21 cellular contexts compared by ENCODE assay signal in the genomic region with DNA sequence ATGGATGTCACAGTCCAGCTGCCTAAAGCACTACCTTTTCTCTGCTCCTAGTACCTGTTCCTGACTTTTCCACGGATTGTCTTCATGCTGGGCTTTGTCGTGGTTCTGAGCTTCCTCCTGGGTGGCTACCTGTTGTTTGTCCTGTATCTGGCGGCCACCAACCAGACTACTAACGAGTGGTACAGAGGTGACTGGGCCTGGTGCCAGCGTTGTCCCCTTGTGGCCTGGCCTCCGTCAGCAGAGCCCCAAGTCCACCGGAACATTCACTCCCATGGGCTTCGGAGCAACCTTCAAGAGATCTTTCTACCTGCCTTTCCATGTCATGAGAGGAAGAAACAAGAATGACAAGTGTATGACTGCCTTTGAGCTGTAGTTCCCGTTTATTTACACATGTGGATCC. TPM values are rescaled to one million over a fixed set of nuclear protein-coding genes. Genes with fewer than 3 reads are reported as not detected.
DNase-seq lines count a peak whose midpoint lies in the region; ATAC-seq, FAIRE-seq and TF ChIP-seq lines count a peak whose summit lies in the region.
"Had no signal": no experiment of that assay in that cellular context is flagged by ENCODE, and none has a peak within 500 bp of the region (broad histone marks: within the 10 kb centered on the region; RNA-seq: fewer than 3 reads in every experiment).

No MANE protein-coding gene starts in this region.

- H2AFZ ChIP-seq in endothelial cell of umbilical vein (ENCODE audit: low read depth, low read length) (no peak overlapping the region), osteoblast (ENCODE audit: low read length) (no peak overlapping the region)

- no peaks in the 10 kb centered on the region for H3K9me3 Mint-ChIP-seq in activated T-cell treated with anti-CD3 and anti-CD28 coated beads, Interleukin-2, amount 50 U/mL, for 4 hours
- H3K9me3 Mint-ChIP-seq in activated T-cell treated with anti-CD3 and anti-CD28 coated beads, Interleukin-2, amount 50 U/mL, for 72 hours: no peaks in the 10 kb centered on the region
- H3K9me3 Mint-ChIP-seq in T-cell: no peaks in the 10 kb centered on the region
- H3K9me3 Mint-ChIP-seq in stimulated activated memory B cell treated with anti-CD40 and anti-IgM and Interleukin-4, amounts not matched to agents 10 μg/mL and 1 μg/mL and 100 μg/mL, for 72 hours: no peaks in the 10 kb centered on the region
- H3K9me3 Mint-ChIP-seq: effector memory CD8-positive, alpha-beta T cell had no signal

- H3K4me3 ChIP-seq in endothelial cell of umbilical vein (replicated peaks in 1 of 3; ENCODE audit: insufficient read depth in 1 of 3, low read depth in 1 of 3, low read length in 3 of 3) (no peak overlapping the region), osteoblast (ENCODE audit: insufficient read depth, low read length) (no peak overlapping the region)

- no peaks in the 10 kb centered on the region for H3K27me3 Mint-ChIP-seq in activated T-cell treated with anti-CD3 and anti-CD28 coated beads, Interleukin-2, amount 50 U/mL, for 4 hours (ENCODE audit: low read depth)
- H3K27me3 Mint-ChIP-seq in activated T-cell treated with anti-CD3 and anti-CD28 coated beads, Interleukin-2, amount 50 U/mL, for 72 hours (ENCODE audit: low read depth): no peaks in the 10 kb centered on the region
- H3K27me3 Mint-ChIP-seq in T-cell: no peaks in the 10 kb centered on the region
- H3K27me3 Mint-ChIP-seq in stimulated activated memory B cell treated with anti-CD40 and anti-IgM and Interleukin-4, amounts not matched to agents 10 μg/mL and 1 μg/mL and 100 μg/mL, for 72 hours: no peaks in the 10 kb centered on the region
- H3K27me3 Mint-ChIP-seq: effector memory CD8-positive, alpha-beta T cell had no signal

- no peaks in the 10 kb centered on the region for H3K9me3 ChIP-seq in endothelial cell of umbilical vein (replicated peaks; ENCODE audit: control insufficient read depth, insufficient read depth, low read length)
- H3K9me3 ChIP-seq in osteoblast (ENCODE audit: low read depth, low read length): no peaks in the 10 kb centered on the region
- H3K9me3 ChIP-seq: neutrophil, sigmoid colon had no signal

- H3K27me3 ChIP-seq in endothelial cell of umbilical vein (ENCODE audit: control insufficient read depth in 2 of 2, insufficient read depth in 2 of 2, low read length in 2 of 2) (no peaks in the 10 kb centered on the region), osteoblast (ENCODE audit: insufficient read depth, low read length) (no peaks in the 10 kb centered on the region)
- H3K27me3 ChIP-seq: neutrophil, sigmoid colon had no signal

- intact Hi-C loops in endothelial cell of umbilical vein (cut with micrococcal nuclease): no loop called here

- H3K9me1 ChIP-seq in endothelial cell of umbilical vein (replicated peaks; ENCODE audit: control insufficient read depth, extremely low read depth, insufficient read depth, low read length): no peaks in the 10 kb centered on the region

- no TSS peak for BruUV-seq in endothelial cell of umbilical vein (replicated peaks; lab: Mats Ljungman, UMichigan)

- H3K9ac ChIP-seq in endothelial cell of umbilical vein (replicated peaks; ENCODE audit: extremely low read depth, insufficient read depth, low read length): no peak overlapping the region

- H3K27ac ChIP-seq in endothelial cell of umbilical vein (ENCODE audit: insufficient read depth, low read depth, low read length) (no peak overlapping the region), osteoblast (ENCODE audit: low read depth, low read length) (no peak overlapping the region)
- H3K27ac ChIP-seq: neutrophil had no signal

- no peak for ATAC-seq in activated T-cell treated with anti-CD3 and anti-CD28 coated beads, Interleukin-2, amount 50 U/mL, for 4 hours
- no peak for ATAC-seq in activated T-cell treated with anti-CD3 and anti-CD28 coated beads, Interleukin-2, amount 50 U/mL, for 72 hours (replicated peaks in 1 of 2)
- no peak for ATAC-seq in T-cell (replicated peaks in 1 of 4)
- ATAC-seq in stimulated activated memory B cell treated with anti-CD40 and anti-IgM and Interleukin-4, amounts not matched to agents 10 μg/mL and 1 μg/mL and 100 μg/mL, for 72 hours: no peak
- no peak for ATAC-seq in HG02852 (IDR thresholded peaks at IDR 0.05; ENCODE audit: unreplicated experiment)
- ATAC-seq: effector memory CD8-positive, alpha-beta T cell had no signal

- H3K4me1 Mint-ChIP-seq in activated T-cell treated with anti-CD3 and anti-CD28 coated beads, Interleukin-2, amount 50 U/mL, for 4 hours (ENCODE audit: low read depth): peaks cover 21% of the 10 kb centered on the region
- H3K4me1 Mint-ChIP-seq in activated T-cell treated with anti-CD3 and anti-CD28 coated beads, Interleukin-2, amount 50 U/mL, for 72 hours (ENCODE audit: low read depth): peaks cover 14% of the 10 kb centered on the region
- H3K4me1 Mint-ChIP-seq in T-cell: peaks cover 22 to 30% (median 26%) of the 10 kb centered on the region in 3 donors
- H3K4me1 Mint-ChIP-seq in stimulated activated memory B cell treated with anti-CD40 and anti-IgM and Interleukin-4, amounts not matched to agents 10 μg/mL and 1 μg/mL and 100 μg/mL, for 72 hours: peaks cover 27% of the 10 kb centered on the region

- H3K36me3 ChIP-seq in endothelial cell of umbilical vein (ENCODE audit: control insufficient read depth in 2 of 2, extremely low read depth in 1 of 2, insufficient read depth in 2 of 2, low read length in 2 of 2) (peaks cover 0 to 6% of the 10 kb centered on the region in 2 experiments), osteoblast (ENCODE audit: insufficient read depth, low read length) (peaks cover 19% of the 10 kb centered on the region)

- H3K4me1 ChIP-seq in endothelial cell of umbilical vein (ENCODE audit: control insufficient read depth, extremely low read depth, insufficient read depth, low read length) (peaks cover 12% of the 10 kb centered on the region), osteoblast (ENCODE audit: insufficient read depth, low read length) (peaks cover 5% of the 10 kb centered on the region)

- DNase-seq in activated T-cell treated with anti-CD3 and anti-CD28 coated beads, Interleukin-2, amount 50 U/mL, for 4 hours: no peak
- DNase-seq in activated T-cell treated with anti-CD3 and anti-CD28 coated beads, Interleukin-2, amount 50 U/mL, for 72 hours: no peak
- DNase-seq in T-cell: no peak
- DNase-seq in endothelial cell of umbilical vein (ENCODE audit: low read depth, low spot score): no peak
- no peak for DNase-seq in urothelium cell line (ENCODE audit: low spot score)
- no peak for DNase-seq in osteoblast (ENCODE audit: insufficient read length, low spot score, missing footprints)
- DNase-seq: central memory CD4-positive, alpha-beta T cell; COR-L47; effector memory CD8-positive, alpha-beta T cell; IMR-90; islet precursor cell; mesenchymal stem cell; MV-4-11; NCI-H2029 treated with DMSO at 0.1 percent for 48 hours; NCI-H510A treated with DMSO at 0.1 percent for 48 hours; Right ventricle myocardium superior had no signal

- POLR2A ChIA-PET in T-cell (lab: Charles Lee) (no interaction called here), endothelial cell of umbilical vein (lab: Charles Lee) (no interaction called here)

- TF ChIP-seq POLR2A in endothelial cell of umbilical vein (IDR thresholded peaks at IDR 0.05; ENCODE audit: low read depth, low read length): no peak

- peak overlapping the region; percentile 73 for H3K4me3 Mint-ChIP-seq in activated T-cell treated with anti-CD3 and anti-CD28 coated beads, Interleukin-2, amount 50 U/mL, for 4 hours
- H3K4me3 Mint-ChIP-seq in activated T-cell treated with anti-CD3 and anti-CD28 coated beads, Interleukin-2, amount 50 U/mL, for 72 hours: no peak overlapping the region
- H3K4me3 Mint-ChIP-seq in T-cell: peak overlapping the region in 2 of 3 donors; percentile 43 to 75
- peak overlapping the region; percentile 38 for H3K4me3 Mint-ChIP-seq in stimulated activated memory B cell treated with anti-CD40 and anti-IgM and Interleukin-4, amounts not matched to agents 10 μg/mL and 1 μg/mL and 100 μg/mL, for 72 hours

- peak; percentile 15 for FAIRE-seq in endothelial cell of umbilical vein (lab: Jason Lieb, UNC)
- no peak for FAIRE-seq in urothelium cell line (lab: Jason Lieb, UNC)

- H3K4me2 ChIP-seq in endothelial cell of umbilical vein (ENCODE audit: insufficient read depth, low read length) (no peak overlapping the region), osteoblast (ENCODE audit: insufficient read depth, low read length) (no peak overlapping the region)

- CTCF ChIA-PET in T-cell (lab: Charles Lee): no interaction called here
- CTCF ChIA-PET in endothelial cell of umbilical vein (lab: Charles Lee): interaction anchor here (0.6 to 2.1 kb wide), 2 partner anchors 30 to 269 kb away, joined by 3 to 14 read pairs; no protein-coding TSS in a partner anchor

- H3K27ac Mint-ChIP-seq in activated T-cell treated with anti-CD3 and anti-CD28 coated beads, Interleukin-2, amount 50 U/mL, for 72 hours: no peak overlapping the region
- H3K27ac Mint-ChIP-seq in T-cell: peak overlapping the region; percentile 66 to 67
- H3K27ac Mint-ChIP-seq in stimulated activated memory B cell treated with anti-CD40 and anti-IgM and Interleukin-4, amounts not matched to agents 10 μg/mL and 1 μg/mL and 100 μg/mL, for 72 hours: peak overlapping the region; percentile 60

- dilution Hi-C loops in endothelial cell of umbilical vein (cut with MboI; ENCODE audit: extremely low pct_ligation_motif_present, low sequenced_read_pairs): no loop called here

- TF ChIP-seq CTCF in endothelial cell of umbilical vein (IDR thresholded peaks at IDR 0.05; ENCODE audit: extremely low read depth in 1 of 2, insufficient read depth in 1 of 2, low read depth in 1 of 2, low read length in 2 of 2): no peak
- no peak for TF ChIP-seq CTCF in osteoblast (IDR thresholded peaks at IDR 0.05; ENCODE audit: extremely low read depth, low read depth, low read length)

- peaks cover 13% of the 10 kb centered on the region for H3K79me2 ChIP-seq in endothelial cell of umbilical vein (ENCODE audit: control insufficient read depth, insufficient read depth, low read length)
- H3K79me2 ChIP-seq in osteoblast (ENCODE audit: insufficient read depth, low read length): peaks cover 14% of the 10 kb centered on the region

- H4K20me1 ChIP-seq in endothelial cell of umbilical vein (replicated peaks; ENCODE audit: control insufficient read depth, extremely low read depth, insufficient read depth, low read length): no peaks in the 10 kb centered on the region
- H4K20me1 ChIP-seq in osteoblast (ENCODE audit: insufficient read depth, low read length): no peaks in the 10 kb centered on the region

- H3K36me3 Mint-ChIP-seq in activated T-cell treated with anti-CD3 and anti-CD28 coated beads, Interleukin-2, amount 50 U/mL, for 4 hours (ENCODE audit: insufficient read depth): peaks cover 21% of the 10 kb centered on the region
- peaks cover 0 to 38% of the 10 kb centered on the region in 2 donors for H3K36me3 Mint-ChIP-seq in activated T-cell treated with anti-CD3 and anti-CD28 coated beads, Interleukin-2, amount 50 U/mL, for 72 hours (ENCODE audit: insufficient read depth in 2 of 2)
- H3K36me3 Mint-ChIP-seq in T-cell: peaks cover 40% of the 10 kb centered on the region
- peaks cover 43% of the 10 kb centered on the region for H3K36me3 Mint-ChIP-seq in stimulated activated memory B cell treated with anti-CD40 and anti-IgM and Interleukin-4, amounts not matched to agents 10 μg/mL and 1 μg/mL and 100 μg/mL, for 72 hours

RNA-seq across cellular contexts. Expression of a gene that starts 1.3 kb away (rescaled TPM):
- 10 to 100 TPM; 51.4 to 60.1 (median 59.1) TPM for total RNA-seq in activated T-cell treated with anti-CD3 and anti-CD28 coated beads, Interleukin-2, amount 50 U/mL, for 4 hours
- total RNA-seq in activated T-cell treated with anti-CD3 and anti-CD28 coated beads, Interleukin-2, amount 50 U/mL, for 72 hours: 10 to 100 TPM; 32.5 to 33.4 TPM
- total RNA-seq in T-cell: 10 to 100 TPM; 48.3 to 65.9 (median 64.1) TPM
- 31.5 and 35.7 TPM in 2 replicates for total RNA-seq in endothelial cell of umbilical vein
- 51.3 and 51.6 TPM in 2 replicates for polyA plus RNA-seq in endothelial cell of umbilical vein
- 36.1 and 38.8 TPM in 2 replicates for polyA plus RNA-seq in endothelial cell of umbilical vein (2011; cell fraction: cytosol; rRNA removed)
- polyA plus RNA-seq in endothelial cell of umbilical vein (2011; cell fraction: nucleus; rRNA removed): 34.4 and 36.5 TPM in 2 replicates
- 21.6 and 29.0 TPM in 2 replicates for polyA plus RNA-seq in endothelial cell of umbilical vein (2012)
- polyA minus RNA-seq in endothelial cell of umbilical vein: 25.4 and 28.4 TPM in 2 replicates
- polyA minus RNA-seq in endothelial cell of umbilical vein (2011; cell fraction: cytosol; rRNA and poly(A)+ RNA removed): 12.1 TPM
- polyA minus RNA-seq in endothelial cell of umbilical vein (2011; cell fraction: nucleus; rRNA and poly(A)+ RNA removed): 15.7 and 16.2 TPM in 2 replicates
- total RNA-seq in osteoblast: 11.9 and 13.0 TPM in 2 replicates

RNA-seq across cellular contexts. Expression of a gene that starts 11.3 kb away (rescaled TPM):
- 10 to 100 TPM; 23.6 to 33.5 (median 27.5) TPM for total RNA-seq in activated T-cell treated with anti-CD3 and anti-CD28 coated beads, Interleukin-2, amount 50 U/mL, for 4 hours
- 10 to 100 TPM; 48.5 to 48.9 TPM for total RNA-seq in activated T-cell treated with anti-CD3 and anti-CD28 coated beads, Interleukin-2, amount 50 U/mL, for 72 hours
- total RNA-seq in T-cell: 10 to 100 TPM; 27.7 to 35.5 (median 30.3) TPM
- total RNA-seq in endothelial cell of umbilical vein: 29.9 and 31.3 TPM in 2 replicates
- 122 and 137 TPM in 2 replicates for polyA plus RNA-seq in endothelial cell of umbilical vein
- polyA plus RNA-seq in endothelial cell of umbilical vein (2011; cell fraction: cytosol; rRNA removed): 58.4 and 62.9 TPM in 2 replicates
- 33.3 and 36.1 TPM in 2 replicates for polyA plus RNA-seq in endothelial cell of umbilical vein (2011; cell fraction: nucleus; rRNA removed)
- polyA plus RNA-seq in endothelial cell of umbilical vein (2012): 30.1 and 38.0 TPM in 2 replicates
- polyA minus RNA-seq in endothelial cell of umbilical vein: 130 and 145 TPM in 2 replicates
- 43.5 TPM for polyA minus RNA-seq in endothelial cell of umbilical vein (2011; cell fraction: cytosol; rRNA and poly(A)+ RNA removed)
- 21.5 and 22.5 TPM in 2 replicates for polyA minus RNA-seq in endothelial cell of umbilical vein (2011; cell fraction: nucleus; rRNA and poly(A)+ RNA removed)
- total RNA-seq in osteoblast: 51.0 and 61.6 TPM in 2 replicates

RNA-seq across cellular contexts. Expression of a gene that starts 26.8 kb away (rescaled TPM):
- 1 to 10 TPM; 2.2 to 3.5 (median 3.0) TPM for total RNA-seq in activated T-cell treated with anti-CD3 and anti-CD28 coated beads, Interleukin-2, amount 50 U/mL, for 4 hours
- total RNA-seq in activated T-cell treated with anti-CD3 and anti-CD28 coated beads, Interleukin-2, amount 50 U/mL, for 72 hours: 1 to 10 TPM; 3.2 to 4.0 TPM
- total RNA-seq in T-cell: 1 to 10 TPM; 3.6 to 7.6 (median 5.6) TPM
- 0.21 and 0.58 TPM in 2 replicates for total RNA-seq in endothelial cell of umbilical vein
- polyA plus RNA-seq in endothelial cell of umbilical vein: 0.47 and 0.49 TPM in 2 replicates
- 0.26 and 0.35 TPM in 2 replicates for polyA plus RNA-seq in endothelial cell of umbilical vein (2011; cell fraction: cytosol; rRNA removed)
- polyA plus RNA-seq in endothelial cell of umbilical vein (2011; cell fraction: nucleus; rRNA removed): 0.12 and 0.17 TPM in 2 replicates
- 0.08 and 0.26 TPM in 2 replicates for polyA plus RNA-seq in endothelial cell of umbilical vein (2012)
- polyA minus RNA-seq in endothelial cell of umbilical vein: 0.68 and 2.4 TPM in 2 replicates
- not detected for polyA minus RNA-seq in endothelial cell of umbilical vein (2011; cell fraction: cytosol; rRNA and poly(A)+ RNA removed)
- polyA minus RNA-seq in endothelial cell of umbilical vein (2011; cell fraction: nucleus; rRNA and poly(A)+ RNA removed): 0.10 and 0.14 TPM in 2 replicates
- total RNA-seq in osteoblast: under 0.01 TPM in 2 replicates

RNA-seq across cellular contexts. Expression of a gene that starts 37.3 kb away (rescaled TPM):
- under 1 TPM in 1 of 3 donors, not detected in 2; 0.13 TPM for total RNA-seq in activated T-cell treated with anti-CD3 and anti-CD28 coated beads, Interleukin-2, amount 50 U/mL, for 4 hours
- total RNA-seq in activated T-cell treated with anti-CD3 and anti-CD28 coated beads, Interleukin-2, amount 50 U/mL, for 72 hours: under 1 TPM; 0.28 to 0.29 TPM
- total RNA-seq in T-cell (1 to 10 TPM in 1 of 5 donors, under 1 TPM in 4; 0.30 to 1.5 (median 0.90) TPM), endothelial cell of umbilical vein (not detected in 2 replicates), osteoblast (under 0.01 TPM in 1 of 2 replicates, not detected in the other)
- polyA plus RNA-seq in endothelial cell of umbilical vein: 0.02 TPM in 1 of 2 replicates, not detected in the other
- 0.03 TPM in 1 of 2 replicates, not detected in the other for polyA plus RNA-seq in endothelial cell of umbilical vein (2011; cell fraction: cytosol; rRNA removed)
- 0.08 TPM in 1 of 2 replicates, not detected in the other for polyA plus RNA-seq in endothelial cell of umbilical vein (2011; cell fraction: nucleus; rRNA removed)
- not detected in 2 replicates for polyA plus RNA-seq in endothelial cell of umbilical vein (2012)
- 0.06 TPM in 1 of 2 replicates, not detected in the other for polyA minus RNA-seq in endothelial cell of umbilical vein
- not detected for polyA minus RNA-seq in endothelial cell of umbilical vein (2011; cell fraction: cytosol; rRNA and poly(A)+ RNA removed)
- polyA minus RNA-seq in endothelial cell of umbilical vein (2011; cell fraction: nucleus; rRNA and poly(A)+ RNA removed): 0.10 TPM in 1 of 2 replicates, not detected in the other
- total RNA-seq: IMR-90, Right ventricle myocardium superior, sigmoid colon had no signal
- polyA plus RNA-seq: AG04450, IMR-90 had no signal

RNA-seq across cellular contexts. Expression of a gene that starts 48.6 kb away (rescaled TPM):
- 10 to 100 TPM; 30.9 to 32.6 (median 32.1) TPM for total RNA-seq in activated T-cell treated with anti-CD3 and anti-CD28 coated beads, Interleukin-2, amount 50 U/mL, for 4 hours
- total RNA-seq in activated T-cell treated with anti-CD3 and anti-CD28 coated beads, Interleukin-2, amount 50 U/mL, for 72 hours: 10 to 100 TPM; 23.5 to 24.6 TPM
- total RNA-seq in T-cell (10 to 100 TPM; 51.4 to 69.9 (median 63.4) TPM), endothelial cell of umbilical vein (21.2 and 23.8 TPM in 2 replicates), osteoblast (12.4 and 14.1 TPM in 2 replicates)
- 7.7 and 9.5 TPM in 2 replicates for polyA plus RNA-seq in endothelial cell of umbilical vein
- 4.8 and 5.4 TPM in 2 replicates for polyA plus RNA-seq in endothelial cell of umbilical vein (2011; cell fraction: cytosol; rRNA removed)
- polyA plus RNA-seq in endothelial cell of umbilical vein (2011; cell fraction: nucleus; rRNA removed): 25.5 and 30.1 TPM in 2 replicates
- polyA plus RNA-seq in endothelial cell of umbilical vein (2012): 8.7 and 10.7 TPM in 2 replicates
- 7.0 and 12.7 TPM in 2 replicates for polyA minus RNA-seq in endothelial cell of umbilical vein
- 5.9 TPM for polyA minus RNA-seq in endothelial cell of umbilical vein (2011; cell fraction: cytosol; rRNA and poly(A)+ RNA removed)
- 6.1 and 9.9 TPM in 2 replicates for polyA minus RNA-seq in endothelial cell of umbilical vein (2011; cell fraction: nucleus; rRNA and poly(A)+ RNA removed)

Comparison
In these comparisons a context has a peak if more than half of its experiments do, and no peak if none do; other contexts are left out.
1. H3K4me3 Mint-ChIP-seq: peak in activated T-cell treated with anti-CD3 and anti-CD28 coated beads, Interleukin-2, amount 50 U/mL, for 4 hours (single experiment), T-cell (2 of 3) and stimulated activated memory B cell treated with anti-CD40 and anti-IgM and Interleukin-4, amounts not matched to agents 10 μg/mL and 1 μg/mL and 100 μg/mL, for 72 hours (single experiment); none in activated T-cell treated with anti-CD3 and anti-CD28 coated beads, Interleukin-2, amount 50 U/mL, for 72 hours (0 of 2).